Comparison of ENCODE assay signal across 8 cellular contexts in genomic region chr3:119239421-119239820, GRCh38. TPM values are rescaled to one million over a fixed set of nuclear protein-coding genes. Genes with fewer than 3 reads are reported as not detected.
A peak's percentile ranks its signal among the peaks of the same experiment; 100 is the strongest.
DNase-seq lines count a peak whose midpoint lies in the region; ATAC-seq and TF ChIP-seq lines count a peak whose summit lies in the region.

No MANE protein-coding gene starts in this region.

- no peaks in the 10 kb centered on the region for H3K9me3 ChIP-seq in CD4-positive, alpha-beta memory T cell (ENCODE audit: control insufficient read depth in 1 of 2, low read length in 2 of 2)
- no peaks in the 10 kb centered on the region for H3K9me3 ChIP-seq in MM.1S (replicated peaks; ENCODE audit: insufficient read depth, low read length)

- 0 out of 2 replicates have a peak, but pooled peaks cover 6% of the 10 kb centered on the region for H3F3A ChIP-seq in MM.1S (ENCODE audit: insufficient read depth, low read length)

- intact Hi-C loops in CD4-positive, alpha-beta memory T cell (cut with micrococcal nuclease): loop anchor here (10.0 kb wide), 1 partner anchor 435 kb away; the partner anchor contains the start of gene COX17
- intact Hi-C loops in natural killer cell (cut with micrococcal nuclease): loop anchor here (2.0 to 5.0 kb wide), 2 partner anchors 223 to 855 kb away; partner anchors contain the start of genes GSK3B and TMEM39A

- no peaks in the 10 kb centered on the region for H3K27me3 Mint-ChIP-seq in CD4-positive, alpha-beta memory T cell
- H3K27me3 Mint-ChIP-seq in natural killer cell (ENCODE audit: low read depth in 2 of 2): no peaks in the 10 kb centered on the region

- ATAC-seq in natural killer cell: no peak

- H2AFZ ChIP-seq in MM.1S (ENCODE audit: low read length): no peak overlapping the region

- no peaks in the 10 kb centered on the region for H4K20me1 ChIP-seq in MM.1S (ENCODE audit: insufficient read depth, low read length)

- no peaks in the 10 kb centered on the region for H3K9me2 ChIP-seq in MM.1S (replicated peaks; ENCODE audit: insufficient read depth, low read length)

- POLR2A ChIA-PET in CD4-positive, alpha-beta memory T cell (lab: Charles Lee; ENCODE audit: partially characterized antibody): interaction anchor here (0.7 kb wide), 1 partner anchor 259 kb away, joined by 3 read pairs; the partner anchor contains the start of gene TIMMDC1

- no peak for TF ChIP-seq CTCF in MM.1S (IDR thresholded peaks at IDR 0.05; ENCODE audit: low read length)
- TF ChIP-seq CTCF in natural killer cell (IDR thresholded peaks at IDR 0.05): no peak

- H3K4me1 Mint-ChIP-seq in CD4-positive, alpha-beta memory T cell: peaks cover 33 to 60% (median 41%) of the 10 kb centered on the region in 4 donors
- peaks cover 43 to 51% of the 10 kb centered on the region in 2 donors for H3K4me1 Mint-ChIP-seq in natural killer cell

- peak overlapping the region in 1 of 2 donors; percentile 42 for H3K4me3 ChIP-seq in CD4-positive, alpha-beta memory T cell (ENCODE audit: low read length in 2 of 2)
- H3K4me3 ChIP-seq in MM.1S (ENCODE audit: low read length): no peak overlapping the region

- peaks cover 17% of the 10 kb centered on the region for H3K79me2 ChIP-seq in MM.1S (ENCODE audit: low read length)

- peak overlapping the region; percentile 76; the same call in 1 of the 2 replicates for H3K4me2 ChIP-seq in MM.1S (ENCODE audit: low read depth, low read length)

- peak in 2 of 5 donors; percentile 11 to 26 for DNase-seq in CD4-positive, alpha-beta memory T cell
- no peak for DNase-seq in MM.1S
- DNase-seq in cerebellar cortex (ENCODE audit: low spot score): peak; percentile 25
- DNase-seq in natural killer cell: no peak
- DNase-seq in LoVo (ENCODE audit: low spot score): no peak
- no peak for DNase-seq in central memory CD4-positive, alpha-beta T cell
- DNase-seq in NK-92 (lab: John Stamatoyannopoulos, UW; ENCODE audit: unreplicated experiment): no peak
- no peak for DNase-seq in NCI-H345 (lab: John Stamatoyannopoulos, UW)

- peaks cover 63% of the 10 kb centered on the region for H3K4me1 ChIP-seq in CD4-positive, alpha-beta memory T cell (ENCODE audit: insufficient read depth, low read length)
- H3K4me1 ChIP-seq in MM.1S (ENCODE audit: low read length): peaks cover 25% of the 10 kb centered on the region

- H3K27ac ChIP-seq in CD4-positive, alpha-beta memory T cell (ENCODE audit: low read depth, low read length): peak overlapping the region; percentile 77
- H3K27ac ChIP-seq in MM.1S (ENCODE audit: low read length): no peak overlapping the region

- peaks cover 8% of the 10 kb centered on the region for H3K36me3 ChIP-seq in CD4-positive, alpha-beta memory T cell (ENCODE audit: insufficient read depth, low read length)
- H3K36me3 ChIP-seq in MM.1S (replicated peaks; ENCODE audit: insufficient read depth, low read length): no peaks in the 10 kb centered on the region

- no peaks in the 10 kb centered on the region for H3K9me3 Mint-ChIP-seq in CD4-positive, alpha-beta memory T cell
- no peaks in the 10 kb centered on the region for H3K9me3 Mint-ChIP-seq in natural killer cell

- H3K9ac ChIP-seq in MM.1S (ENCODE audit: low read length): no peak overlapping the region

- H3K4me3 Mint-ChIP-seq in CD4-positive, alpha-beta memory T cell: peak overlapping the region; percentile 76 to 95 (median 88)
- peak overlapping the region; percentile 96 for H3K4me3 Mint-ChIP-seq in natural killer cell

- peak overlapping the region; percentile 69 to 97 (median 94) for H3K27ac Mint-ChIP-seq in CD4-positive, alpha-beta memory T cell
- peak overlapping the region; percentile 92 to 96 for H3K27ac Mint-ChIP-seq in natural killer cell

- CTCF ChIA-PET in CD4-positive, alpha-beta memory T cell (lab: Charles Lee; ENCODE audit: partially characterized antibody): interaction anchor here (0.8 to 3.4 kb wide), 4 partner anchors 12 to 355 kb away, joined by 4 to 42 read pairs (median 6); partner anchors contain the start of gene TEX55

- peaks cover 17 to 20% of the 10 kb centered on the region in 2 donors for H3K36me3 Mint-ChIP-seq in CD4-positive, alpha-beta memory T cell
- H3K36me3 Mint-ChIP-seq in natural killer cell: peaks cover 7% of the 10 kb centered on the region

- no peaks in the 10 kb centered on the region for H3K27me3 ChIP-seq in CD4-positive, alpha-beta memory T cell (ENCODE audit: insufficient read depth, low read length)
- no peaks in the 10 kb centered on the region for H3K27me3 ChIP-seq in MM.1S (replicated peaks; ENCODE audit: insufficient read depth, low read length)

RNA-seq across cellular contexts. Expression of gene B4GALT4, which starts 1.3 kb away (rescaled TPM):
- 10 to 100 TPM; 15.9 to 18.1 TPM for total RNA-seq in CD4-positive, alpha-beta memory T cell
- polyA plus RNA-seq in CD4-positive, alpha-beta memory T cell: 1 to 10 TPM; 5.9 to 8.6 TPM
- total RNA-seq in natural killer cell: 10 to 100 TPM; 35.1 to 54.1 (median 48.8) TPM

RNA-seq across cellular contexts. Expression of gene ARHGAP31, which starts 54.8 kb away (rescaled TPM):
- 1 to 10 TPM; 4.5 to 5.8 TPM for total RNA-seq in CD4-positive, alpha-beta memory T cell
- 1 to 10 TPM; 1.2 to 6.2 TPM for polyA plus RNA-seq in CD4-positive, alpha-beta memory T cell
- 1 to 10 TPM; 4.1 to 8.4 (median 8.4) TPM for total RNA-seq in natural killer cell
